Comparison of ENCODE assay signal across 1 cellular context in the genomic region with DNA sequence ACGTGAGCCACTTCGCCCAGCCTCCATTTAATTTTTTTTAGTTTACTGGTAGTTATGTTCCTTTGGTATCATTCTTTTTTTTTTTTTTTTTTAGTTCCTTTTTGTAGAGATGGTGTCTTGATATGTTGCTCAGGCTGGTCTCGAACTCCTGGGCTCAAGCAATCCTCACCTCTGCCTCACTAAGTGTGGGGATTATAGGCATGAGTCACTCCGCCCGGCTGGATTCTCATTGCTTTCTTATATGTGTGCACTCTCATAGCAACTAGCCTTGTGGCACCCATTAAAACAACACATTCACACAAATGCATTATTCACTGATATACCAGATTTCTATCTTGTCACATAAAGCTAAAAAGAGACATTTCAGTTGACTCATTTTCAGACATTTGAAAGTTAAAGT.
TF ChIP-seq lines count a peak whose summit lies in the region.

No MANE protein-coding gene starts in this region.

TF ChIP-seq in GM23338, 12 proteins besides CTCF, POLR2A, EP300 and RAD21:
- no peak for TF ChIP-seq REST (IDR thresholded peaks at IDR 0.05; ENCODE audit: unreplicated experiment)
- TF ChIP-seq POLR2AphosphoS5 (IDR thresholded peaks at IDR 0.05; ENCODE audit: low read depth) = no peak
- no peak for TF ChIP-seq NANOG (IDR thresholded peaks at IDR 0.05; ENCODE audit: borderline replicate concordance)
- no peak for TF ChIP-seq ZNF462 (CRISPR knock-in tag; IDR thresholded peaks at IDR 0.05)
- TF ChIP-seq EZH2 (IDR thresholded peaks at IDR 0.05; ENCODE audit: low read depth, unreplicated experiment) = no peak
- no peak for TF ChIP-seq EZH2phosphoT487 (IDR thresholded peaks at IDR 0.05; ENCODE audit: unreplicated experiment)
- TF ChIP-seq ZNF331 (CRISPR knock-in tag; IDR thresholded peaks at IDR 0.05; ENCODE audit: low read depth) = no peak
- TF ChIP-seq ZNF114 (CRISPR knock-in tag; IDR thresholded peaks at IDR 0.05) = no peak
- no peak for TF ChIP-seq STAT1 (IDR thresholded peaks at IDR 0.05; ENCODE audit: unreplicated experiment)
- TF ChIP-seq JUNB (IDR thresholded peaks at IDR 0.05; ENCODE audit: unreplicated experiment) = no peak
- no peak for TF ChIP-seq CREB1 (CRISPR knock-in tag; IDR thresholded peaks at IDR 0.05; ENCODE audit: low read depth)
- TF ChIP-seq, protein P1, sequence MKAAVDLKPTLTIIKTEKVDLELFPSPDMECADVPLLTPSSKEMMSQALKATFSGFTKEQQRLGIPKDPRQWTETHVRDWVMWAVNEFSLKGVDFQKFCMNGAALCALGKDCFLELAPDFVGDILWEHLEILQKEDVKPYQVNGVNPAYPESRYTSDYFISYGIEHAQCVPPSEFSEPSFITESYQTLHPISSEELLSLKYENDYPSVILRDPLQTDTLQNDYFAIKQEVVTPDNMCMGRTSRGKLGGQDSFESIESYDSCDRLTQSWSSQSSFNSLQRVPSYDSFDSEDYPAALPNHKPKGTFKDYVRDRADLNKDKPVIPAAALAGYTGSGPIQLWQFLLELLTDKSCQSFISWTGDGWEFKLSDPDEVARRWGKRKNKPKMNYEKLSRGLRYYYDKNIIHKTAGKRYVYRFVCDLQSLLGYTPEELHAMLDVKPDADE (IDR thresholded peaks at IDR 0.05) = no peak
